Comparison of ENCODE assay signal across 8 cellular contexts in genomic region chr1:25996966-25997758, GRCh38. TPM values are rescaled to one million over a fixed set of nuclear protein-coding genes. Genes with fewer than 3 reads are reported as not detected.
DNase-seq lines count a peak whose midpoint lies in the region; ATAC-seq, FAIRE-seq and TF ChIP-seq lines count a peak whose summit lies in the region.

No MANE protein-coding gene starts in this region.

- no peaks in the 10 kb centered on the region for H3K79me2 ChIP-seq in smooth muscle cell (ENCODE audit: low read depth)

- H3K36me3 Mint-ChIP-seq in activated CD4-positive, alpha-beta T cell treated with anti-CD3 and anti-CD28 coated beads, Interleukin-2, amount 10 ng/mL, durations not matched to agents 24 days and 14 days (ENCODE audit: low read depth): no peaks in the 10 kb centered on the region
- H3K36me3 Mint-ChIP-seq in brain: no peaks in the 10 kb centered on the region

- H3K36me3 ChIP-seq in kidney (ENCODE audit: control insufficient read depth in 1 of 2, insufficient read depth in 2 of 2, low read length in 2 of 2) (peaks cover 0 to 3% of the 10 kb centered on the region in 2 donors), smooth muscle cell (ENCODE audit: low read depth) (no peaks in the 10 kb centered on the region)

- peak overlapping the region; percentile 76 to 84 for H3K4me3 ChIP-seq in kidney (ENCODE audit: low read length in 2 of 2)
- peak overlapping the region; percentile 65 for H3K4me3 ChIP-seq in smooth muscle cell

- peaks cover 29% of the 10 kb centered on the region for H3K4me1 Mint-ChIP-seq in activated CD4-positive, alpha-beta T cell treated with anti-CD3 and anti-CD28 coated beads, Interleukin-2, amount 10 ng/mL, durations not matched to agents 24 days and 14 days
- H3K4me1 Mint-ChIP-seq in brain: peaks cover 57% of the 10 kb centered on the region

- ATAC-seq in HG02571 (IDR thresholded peaks at IDR 0.05; ENCODE audit: unreplicated experiment): no peak

- H3K27ac ChIP-seq in kidney (ENCODE audit: low read depth in 2 of 2, low read length in 2 of 2) (peak overlapping the region; percentile 77 to 89), smooth muscle cell (ENCODE audit: low read depth) (peak overlapping the region; percentile 70)

- peak; percentile 74 for DNase-seq in activated CD4-positive, alpha-beta T cell treated with anti-CD3 and anti-CD28 coated beads, Interleukin-2, amount 10 ng/mL, durations not matched to agents 24 days and 14 days
- DNase-seq in activated CD4-positive, alpha-beta T cell treated with anti-CD3 and anti-CD28 coated beads, Interleukin-2, amount 50 U/mL, for 4 hours: no peak
- DNase-seq in NCI-H69 (lab: John Stamatoyannopoulos, UW) (peak; percentile 56), kidney (no peak), smooth muscle cell (lab: John Stamatoyannopoulos, UW; ENCODE audit: unreplicated experiment) (no peak), NCI-H2107 (lab: John Stamatoyannopoulos, UW) (no peak)

- no peaks in the 10 kb centered on the region for H3K27me3 ChIP-seq in smooth muscle cell (ENCODE audit: low read depth)

- peak overlapping the region; percentile 96 for H3K27ac Mint-ChIP-seq in activated CD4-positive, alpha-beta T cell treated with anti-CD3 and anti-CD28 coated beads, Interleukin-2, amount 10 ng/mL, durations not matched to agents 24 days and 14 days
- peak overlapping the region; percentile 96 to 99 (median 97) for H3K27ac Mint-ChIP-seq in brain

- H3K9ac ChIP-seq in kidney (ENCODE audit: low read length in 2 of 2) (peak overlapping the region; percentile 70 to 90), smooth muscle cell (ENCODE audit: low read depth) (peak overlapping the region; percentile 80)

- peak overlapping the region; percentile 95 for H2AFZ ChIP-seq in smooth muscle cell (ENCODE audit: low read depth)

- H3F3A ChIP-seq in smooth muscle cell (ENCODE audit: low read depth): no peaks in the 10 kb centered on the region

- intact Hi-C loops in activated CD4-positive, alpha-beta T cell treated with anti-CD3 and anti-CD28 coated beads, Interleukin-2, amount 10 ng/mL, durations not matched to agents 24 days and 14 days (cut with micrococcal nuclease): no loop called here
- intact Hi-C loops in kidney (cut with DNase I): loop anchor here (5.0 kb wide), 1 partner anchor 95 kb away; no protein-coding TSS in a partner anchor

- TF ChIP-seq CTCF in brain (conservative IDR thresholded peaks at IDR 0.05): no peak
- TF ChIP-seq CTCF in kidney (IDR thresholded peaks at IDR 0.05; ENCODE audit: borderline replicate concordance, extremely low read depth, insufficient read depth): no peak
- no peak for TF ChIP-seq CTCF in smooth muscle cell (IDR thresholded peaks at IDR 0.05; ENCODE audit: borderline replicate concordance, insufficient read depth, poor library complexity, severe bottlenecking)

- peaks cover 2% of the 10 kb centered on the region for H3K27me3 Mint-ChIP-seq in activated CD4-positive, alpha-beta T cell treated with anti-CD3 and anti-CD28 coated beads, Interleukin-2, amount 10 ng/mL, durations not matched to agents 24 days and 14 days
- H3K27me3 Mint-ChIP-seq in brain: peaks cover 9% of the 10 kb centered on the region

- H3K4me3 Mint-ChIP-seq in activated CD4-positive, alpha-beta T cell treated with anti-CD3 and anti-CD28 coated beads, Interleukin-2, amount 10 ng/mL, durations not matched to agents 24 days and 14 days: peak overlapping the region; percentile 92
- peak overlapping the region; percentile 92 to 97 (median 96) for H3K4me3 Mint-ChIP-seq in brain

- 20% methylated on average over 11 of the region's 11 CpGs for WGBS in smooth muscle cell (ENCODE audit: low lambda C conversion rate)

- H3K9me3 Mint-ChIP-seq in activated CD4-positive, alpha-beta T cell treated with anti-CD3 and anti-CD28 coated beads, Interleukin-2, amount 10 ng/mL, durations not matched to agents 24 days and 14 days: no peaks in the 10 kb centered on the region
- no peaks in the 10 kb centered on the region for H3K9me3 Mint-ChIP-seq in brain

- no peaks in the 10 kb centered on the region for H4K20me1 ChIP-seq in smooth muscle cell (ENCODE audit: low read depth)

- H3K4me2 ChIP-seq in smooth muscle cell: peak overlapping the region; percentile 87

- H3K4me1 ChIP-seq in kidney (ENCODE audit: control insufficient read depth in 1 of 2, insufficient read depth in 1 of 2, low read depth in 1 of 2, low read length in 2 of 2) (peaks cover 10 to 13% of the 10 kb centered on the region in 2 donors), smooth muscle cell (ENCODE audit: low read depth) (peaks cover 13% of the 10 kb centered on the region)

- FAIRE-seq in kidney (lab: Jason Lieb, UNC): no peak

- H3K9me3 ChIP-seq in kidney (ENCODE audit: control insufficient read depth in 1 of 2, low read length in 2 of 2) (no peaks in the 10 kb centered on the region), smooth muscle cell (replicated peaks; ENCODE audit: low read depth) (no peaks in the 10 kb centered on the region)

RNA-seq across cellular contexts. Expression of gene PAFAH2, which starts 0.7 kb away (rescaled TPM):
- 6.8 and 7.6 TPM in 2 replicates for total RNA-seq in activated CD4-positive, alpha-beta T cell treated with anti-CD3 and anti-CD28 coated beads, Interleukin-2, amount 10 ng/mL, durations not matched to agents 24 days and 14 days
- polyA plus RNA-seq in brain (ENCODE audit: insufficient read depth, low read depth, low replicate concordance): 8.7 TPM
- total RNA-seq in kidney: 23.5 TPM
- 21.0 TPM for polyA plus RNA-seq in kidney (ENCODE audit: insufficient read depth, low read depth, low replicate concordance)
- total RNA-seq in smooth muscle cell: 9.2 and 9.4 TPM in 2 replicates
- polyA plus RNA-seq in smooth muscle cell: 9.6 and 13.2 TPM in 2 replicates

RNA-seq across cellular contexts. Expression of gene EXTL1, which starts 24.4 kb away (rescaled TPM):
- total RNA-seq in activated CD4-positive, alpha-beta T cell treated with anti-CD3 and anti-CD28 coated beads, Interleukin-2, amount 10 ng/mL, durations not matched to agents 24 days and 14 days: not detected in 2 replicates
- polyA plus RNA-seq in brain (ENCODE audit: insufficient read depth, low read depth, low replicate concordance) (6.9 TPM), kidney (ENCODE audit: insufficient read depth, low read depth, low replicate concordance) (0.45 TPM), smooth muscle cell (9.2 and 25.8 TPM in 2 replicates)
- total RNA-seq in kidney (0.28 TPM), smooth muscle cell (11.2 and 14.1 TPM in 2 replicates)

RNA-seq across cellular contexts. Expression of gene SLC30A2, which starts 48.8 kb away (rescaled TPM):
- not detected in 2 replicates for total RNA-seq in activated CD4-positive, alpha-beta T cell treated with anti-CD3 and anti-CD28 coated beads, Interleukin-2, amount 10 ng/mL, durations not matched to agents 24 days and 14 days
- not detected for polyA plus RNA-seq in brain (ENCODE audit: insufficient read depth, low read depth, low replicate concordance)
- 34.4 TPM for total RNA-seq in kidney
- 26.8 TPM for polyA plus RNA-seq in kidney (ENCODE audit: insufficient read depth, low read depth, low replicate concordance)
- 0.27 TPM in 1 of 2 replicates, not detected in the other for total RNA-seq in smooth muscle cell
- 0.53 and 0.56 TPM in 2 replicates for polyA plus RNA-seq in smooth muscle cell

Comparison
In these comparisons a context has a peak if more than half of its experiments do, and no peak if none do; other contexts are left out.
1. DNase-seq: peak in activated CD4-positive, alpha-beta T cell treated with anti-CD3 and anti-CD28 coated beads, Interleukin-2, amount 10 ng/mL, durations not matched to agents 24 days and 14 days (single experiment) and NCI-H69 (single experiment); none in activated CD4-positive, alpha-beta T cell treated with anti-CD3 and anti-CD28 coated beads, Interleukin-2, amount 50 U/mL, for 4 hours (0 of 2), kidney (single experiment), smooth muscle cell (single experiment) and NCI-H2107 (single experiment).
2. RNA of gene SLC30A2, which starts 48.8 kb away (total RNA-seq): 34.4 TPM in kidney (single experiment); 0.27 TPM in smooth muscle cell and not detected in activated CD4-positive, alpha-beta T cell treated with anti-CD3 and anti-CD28 coated beads, Interleukin-2, amount 10 ng/mL, durations not matched to agents 24 days and 14 days; every median in the first group is over 10 times any median in the second.